Comparison of ENCODE assay signal across 9 cellular contexts in genomic region chr15:22895465-22896190, GRCh38. TPM values are rescaled to one million over a fixed set of nuclear protein-coding genes. Genes with fewer than 3 reads are reported as not detected.
DNase-seq lines count a peak whose midpoint lies in the region; ATAC-seq, FAIRE-seq and TF ChIP-seq lines count a peak whose summit lies in the region.
"Had no signal": no experiment of that assay in that cellular context is flagged by ENCODE, and none has a peak within 500 bp of the region (broad histone marks: within the 10 kb centered on the region; RNA-seq: fewer than 3 reads in every experiment).

No MANE protein-coding gene starts in this region.

- peak; percentile 57 for DNase-seq in H4 (ENCODE audit: low spot score)
- DNase-seq in Panc1 (ENCODE audit: low read depth, low spot score), result peak; percentile 84
- DNase-seq in keratinocyte (ENCODE audit: low read depth, low spot score), result peak; percentile 81
- no peak for DNase-seq in tibial artery
- DNase-seq in AG20443 (ENCODE audit: low spot score), result no peak
- DNase-seq in NCI-H82 treated with DMSO at 0.1 percent for 48 hours (lab: John Stamatoyannopoulos, UW; ENCODE audit: unreplicated experiment), result no peak
- no peak for DNase-seq in ascending aorta (ENCODE audit: low spot score in 2 of 2)

- H3K27ac ChIP-seq in Panc1 (ENCODE audit: low read length), result peak overlapping the region; percentile 10; the same call in 1 of the 2 replicates
- peak overlapping the region; percentile 78 for H3K27ac ChIP-seq in keratinocyte (ENCODE audit: control insufficient read depth, insufficient read depth, low read length)
- no peak overlapping the region for H3K27ac ChIP-seq in tibial artery
- H3K27ac ChIP-seq in ascending aorta, result no peak overlapping the region
- H3K27ac ChIP-seq: HL-60 had no signal

- no peak overlapping the region for H3K4me3 ChIP-seq in Panc1 (ENCODE audit: low read depth in 2 of 2, low read length in 2 of 2)
- H3K4me3 ChIP-seq in keratinocyte (ENCODE audit: control insufficient read depth in 2 of 3, extremely low read depth in 1 of 3, insufficient read depth in 2 of 3, low read depth in 1 of 3, low read length in 3 of 3), result no peak overlapping the region
- H3K4me3 ChIP-seq in tibial artery, result no peak overlapping the region
- H3K4me3 ChIP-seq in ascending aorta, result no peak overlapping the region

- H3K9me3 ChIP-seq in Panc1 (ENCODE audit: control insufficient read depth, insufficient read depth, low read depth, low read length) (no peaks in the 10 kb centered on the region), keratinocyte (ENCODE audit: control insufficient read depth, low read depth, low read length) (no peaks in the 10 kb centered on the region), tibial artery (no peaks in the 10 kb centered on the region), ascending aorta (no peaks in the 10 kb centered on the region)

- H3K79me2 ChIP-seq in keratinocyte (ENCODE audit: control insufficient read depth, insufficient read depth, low read length), result no peaks in the 10 kb centered on the region

- CTCF ChIA-PET in Panc1 (lab: Charles Lee), result no interaction called here

- H2AFZ ChIP-seq in keratinocyte (ENCODE audit: control insufficient read depth, low read length), result no peak overlapping the region

- no peaks in the 10 kb centered on the region for H3K27me3 ChIP-seq in Panc1 (ENCODE audit: control insufficient read depth, insufficient read depth, low read length)
- no peaks in the 10 kb centered on the region for H3K27me3 ChIP-seq in keratinocyte (ENCODE audit: control insufficient read depth, extremely low read depth, insufficient read depth, low read length)
- no peaks in the 10 kb centered on the region for H3K27me3 ChIP-seq in tibial artery
- H3K27me3 ChIP-seq in ascending aorta, result no peaks in the 10 kb centered on the region

- no peak for TF ChIP-seq CTCF in Panc1 (IDR thresholded peaks at IDR 0.05)
- TF ChIP-seq CTCF in keratinocyte (optimal IDR thresholded peaks at IDR 0.05 in 1 of 3, IDR thresholded peaks at IDR 0.05 in 1 of 3, conservative IDR thresholded peaks at IDR 0.05 in 1 of 3; ENCODE audit: extremely low read depth in 1 of 3, insufficient read depth in 2 of 3, low read length in 3 of 3), result peak in 2 of 3 experiments; percentile 13 to 14
- no peak for TF ChIP-seq CTCF in tibial artery (IDR thresholded peaks at IDR 0.05)
- TF ChIP-seq CTCF in ascending aorta (IDR thresholded peaks at IDR 0.05), result no peak

- H3K9me1 ChIP-seq in keratinocyte (ENCODE audit: control insufficient read depth, extremely low read depth, insufficient read depth, low read length), result no peaks in the 10 kb centered on the region

- H3K4me1 ChIP-seq in Panc1 (ENCODE audit: control insufficient read depth, insufficient read depth, low read length) (peaks cover 8% of the 10 kb centered on the region), keratinocyte (ENCODE audit: control insufficient read depth, extremely low read depth, insufficient read depth, low read length) (peaks cover 12% of the 10 kb centered on the region), tibial artery (no peaks in the 10 kb centered on the region), ascending aorta (no peaks in the 10 kb centered on the region)

- peak overlapping the region; percentile 60 for H3K9ac ChIP-seq in keratinocyte (ENCODE audit: control insufficient read depth, extremely low read depth, insufficient read depth, low read length)

- intact Hi-C loops in Panc1 (cut with micrococcal nuclease; ENCODE audit: unreplicated experiment) (no loop called here), tibial artery (cut with DNase I; ENCODE audit: low total_unique reads) (no loop called here), ascending aorta (cut with DNase I) (no loop called here)

- H3K36me3 ChIP-seq in Panc1 (ENCODE audit: control insufficient read depth, insufficient read depth, low read length), result no peaks in the 10 kb centered on the region; the same call in 1 of the 2 replicates
- H3K36me3 ChIP-seq in keratinocyte (ENCODE audit: control insufficient read depth in 2 of 2, extremely low read depth in 1 of 2, insufficient read depth in 2 of 2, low read length in 2 of 2), result peaks cover 11 to 16% of the 10 kb centered on the region in 2 experiments
- peaks cover 51 to 91% (median 68%) of the 10 kb centered on the region in 3 donors for H3K36me3 ChIP-seq in tibial artery
- H3K36me3 ChIP-seq in ascending aorta, result peaks cover 48 to 72% of the 10 kb centered on the region in 2 donors

- in situ Hi-C loops in Panc1 (cut with HindIII; ENCODE audit: low pct_unique_long_range_greater_than_20kb, low sequenced_read_pairs), result no loop called here

- dilution Hi-C loops in keratinocyte (cut with MboI; ENCODE audit: extremely low pct_ligation_motif_present, low sequenced_read_pairs), result no loop called here

- FAIRE-seq in keratinocyte (lab: Jason Lieb, UNC), result no peak

- H3K4me2 ChIP-seq in keratinocyte (ENCODE audit: control insufficient read depth, extremely low read depth, insufficient read depth, low read depth, low read length), result peak overlapping the region; percentile 50

- TF ChIP-seq POLR2A in GM18505 (IDR thresholded peaks at IDR 0.05; ENCODE audit: borderline replicate concordance, extremely low read depth, insufficient read depth, insufficient read length), result no peak

- no peaks in the 10 kb centered on the region for H4K20me1 ChIP-seq in keratinocyte (ENCODE audit: control insufficient read depth, extremely low read depth, insufficient read depth, low read length)

- BruUV-seq in Panc1 (replicated peaks; lab: Mats Ljungman, UMichigan), result no TSS peak

- ATAC-seq in GM18505 (IDR thresholded peaks at IDR 0.05; ENCODE audit: unreplicated experiment) (peak; percentile 84), Panc1 (peak; percentile 98)

- POLR2A ChIA-PET in Panc1 (lab: Charles Lee), result interaction anchor here (0.5 to 0.7 kb wide), 2 partner anchors 17 to 58 kb away, joined by 3 to 9 read pairs; no protein-coding TSS in a partner anchor

RNA-seq across cellular contexts. Expression of gene NIPA2, which starts 57.2 kb away (rescaled TPM):
- 125 and 132 TPM in 2 replicates for total RNA-seq in H4 (2014; rRNA removed; shearing (Covaris generic))
- total RNA-seq in Panc1 (2021; ENCODE audit: unreplicated experiment), result 94.8 TPM
- polyA plus RNA-seq in Panc1 (2012; ENCODE audit: insufficient read length), result 83.6 TPM
- 52.7 to 81.2 TPM (median 64.6 TPM) in 3 replicates for polyA plus RNA-seq in keratinocyte
- 7.3 TPM for polyA plus RNA-seq in keratinocyte (2011; ENCODE audit: low read depth)
- polyA plus RNA-seq in keratinocyte (2011; cell fraction: cytosol; rRNA removed), result 49.8 and 74.6 TPM in 2 replicates
- polyA plus RNA-seq in keratinocyte (2011; cell fraction: nucleus; rRNA removed), result 35.0 and 45.9 TPM in 2 replicates
- polyA plus RNA-seq in keratinocyte (2012; ENCODE audit: low replicate concordance), result 31.1 and 65.8 TPM in 2 replicates
- polyA minus RNA-seq in keratinocyte, result 20.3 to 54.8 TPM (median 39.8 TPM) in 3 replicates
- 90.2 TPM for polyA minus RNA-seq in keratinocyte (2011; cell fraction: cytosol; rRNA and poly(A)+ RNA removed)
- polyA minus RNA-seq in keratinocyte (2011; cell fraction: nucleus; rRNA and poly(A)+ RNA removed), result 22.8 and 38.9 TPM in 2 replicates
- total RNA-seq in ascending aorta, result 13.5 TPM

Comparison
In these comparisons a context has a peak if more than half of its experiments do, and no peak if none do; other contexts are left out.
1. DNase-seq: peak in H4 (single experiment), Panc1 (single experiment) and keratinocyte (single experiment); none in tibial artery (0 of 2), AG20443 (single experiment), NCI-H82 treated with DMSO at 0.1 percent for 48 hours (single experiment) and ascending aorta (0 of 2).
2. H3K27ac ChIP-seq: peak in Panc1 (single experiment) and keratinocyte (single experiment); none in tibial artery (0 of 2) and ascending aorta (0 of 2).
3. CTCF ChIP-seq: peak in keratinocyte (2 of 3); none in Panc1 (single experiment), tibial artery (0 of 2) and ascending aorta (0 of 3).